28 cellular contexts compared by ENCODE assay signal in genomic region chr9:84554069-84554659, GRCh38.
"Had no signal": no experiment of that assay in that cellular context is flagged by ENCODE, and none has a peak within 500 bp of the region (broad histone marks: within the 10 kb centered on the region; RNA-seq: fewer than 3 reads in every experiment).

No MANE protein-coding gene starts in this region.

- H3K27me3 ChIP-seq: colonic mucosa, gastroesophageal sphincter, hepatocyte, pancreas, stomach, tibial artery had no signal

- H3K27ac Mint-ChIP-seq: activated B cell treated with CpG ODN at 0.5 μM for 24 hours; activated naive CD8-positive, alpha-beta T cell; mesothelial cell of epicardium; naive B cell; stimulated activated naive B cell treated with anti-CD40 and anti-IgM and Interleukin-4, amounts not matched to agents 10 μg/mL and 1 μg/mL and 100 μg/mL, for 72 hours had no signal

- H3K4me1 ChIP-seq: colonic mucosa, gastroesophageal sphincter, pancreas, psoas muscle, stomach, tibial artery had no signal

- DNase-seq: activated B cell treated with CpG ODN at 0.5 μM for 24 hours; activated CD4-positive, alpha-beta T cell treated with anti-CD3 and anti-CD28 coated beads, Interleukin-2, amount 50 U/mL, for 4 hours; activated CD8-positive, alpha-beta memory T cell treated with anti-CD3 and anti-CD28 coated beads for 24 hours; activated effector memory CD4-positive, alpha-beta T cell treated with Interleukin-2 at 50 U/mL for 16 hours; activated naive CD4-positive, alpha-beta T cell treated with Interleukin-2 at 50 U/mL for 16 hours; anterior cingulate cortex; cerebellar nuclear complex; colonic mucosa; dorsolateral prefrontal cortex; effector memory CD4-positive, alpha-beta T cell; erythroblast; left cardiac atrium; mammary epithelial cell; naive B cell; nucleus accumbens; pancreas; psoas muscle; stimulated activated CD4-positive, alpha-beta T cell treated with anti-CD3 and anti-CD28 coated beads, Interleukin-15, amount 100 ng/mL, for 24 hours; stimulated activated CD4-positive, alpha-beta T cell treated with anti-CD3 and anti-CD28 coated beads, Interleukin-2, amount 100 ng/mL, for 24 hours; stimulated activated naive B cell treated with anti-CD40 and anti-IgM and Interleukin-4, amounts not matched to agents 10 μg/mL and 1 μg/mL and 100 μg/mL, for 72 hours; stomach; T-helper 2 cell; tibial artery had no signal

- H3K9me3 Mint-ChIP-seq: neural crest cell had no signal

- H3K27ac ChIP-seq: colonic mucosa, dorsolateral prefrontal cortex, gastroesophageal sphincter, hepatocyte, pancreas, psoas muscle, stomach, tibial artery had no signal

- H3K36me3 ChIP-seq: colonic mucosa, gastroesophageal sphincter, pancreas, stomach, tibial artery had no signal

- H3K4me3 Mint-ChIP-seq: activated B cell treated with CpG ODN at 0.5 μM for 24 hours; activated naive CD8-positive, alpha-beta T cell; mesothelial cell of epicardium; naive B cell; neural crest cell; stimulated activated naive B cell treated with anti-CD40 and anti-IgM and Interleukin-4, amounts not matched to agents 10 μg/mL and 1 μg/mL and 100 μg/mL, for 72 hours had no signal

- H3K4me1 Mint-ChIP-seq: activated B cell treated with CpG ODN at 0.5 μM for 24 hours; naive B cell; stimulated activated naive B cell treated with anti-CD40 and anti-IgM and Interleukin-4, amounts not matched to agents 10 μg/mL and 1 μg/mL and 100 μg/mL, for 72 hours had no signal

- H3K9me3 ChIP-seq: colonic mucosa, gastroesophageal sphincter, pancreas, psoas muscle had no signal

- H3K4me3 ChIP-seq: colonic mucosa, dorsolateral prefrontal cortex, gastroesophageal sphincter, hepatocyte, pancreas, psoas muscle, stomach, tibial artery had no signal

- H3K27me3 Mint-ChIP-seq: activated B cell treated with CpG ODN at 0.5 μM for 24 hours; stimulated activated naive B cell treated with anti-CD40 and anti-IgM and Interleukin-4, amounts not matched to agents 10 μg/mL and 1 μg/mL and 100 μg/mL, for 72 hours had no signal

- H3K36me3 Mint-ChIP-seq: activated naive CD8-positive, alpha-beta T cell; mesothelial cell of epicardium; naive B cell; stimulated activated naive B cell treated with anti-CD40 and anti-IgM and Interleukin-4, amounts not matched to agents 10 μg/mL and 1 μg/mL and 100 μg/mL, for 72 hours had no signal
